8 cellular contexts compared by ENCODE assay signal in the genomic region with DNA sequence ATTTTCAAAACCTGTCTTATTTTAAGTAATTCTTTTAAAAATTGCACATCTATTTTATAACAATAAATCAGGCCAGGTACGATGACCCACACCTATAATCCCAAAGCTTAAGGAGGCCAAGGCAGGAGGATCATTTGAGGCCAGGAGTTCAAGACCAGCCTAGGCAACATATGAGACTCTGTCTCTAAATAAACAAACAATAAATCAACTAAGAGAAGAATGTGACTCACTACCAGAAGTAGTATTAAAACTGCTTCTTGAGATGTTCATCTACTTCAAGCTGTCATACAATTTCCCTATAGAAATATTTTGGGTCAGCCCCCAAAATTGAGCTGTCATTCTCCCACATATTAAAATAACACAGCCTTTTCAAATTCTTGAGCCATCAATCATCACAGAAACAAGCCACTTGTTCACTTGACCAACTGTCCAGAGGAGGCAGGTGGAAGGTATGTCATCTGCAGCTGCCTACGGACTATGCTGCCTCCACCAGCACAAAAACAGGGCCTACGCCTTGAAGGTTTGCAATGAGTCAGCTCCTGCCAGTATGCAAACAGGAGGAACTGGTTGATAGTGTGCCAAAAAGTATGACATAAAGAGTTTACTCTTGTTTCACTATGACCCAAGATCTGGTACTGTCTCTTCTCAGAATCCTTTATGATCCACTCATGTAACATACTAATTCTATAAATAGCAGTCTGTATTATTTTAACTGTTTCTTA. TPM values are rescaled to one million over a fixed set of nuclear protein-coding genes. Genes with fewer than 3 reads are reported as not detected.
DNase-seq lines count a peak whose midpoint lies in the region; ATAC-seq and TF ChIP-seq lines count a peak whose summit lies in the region.

No MANE protein-coding gene starts in this region.

- no peaks in the 10 kb centered on the region for H4K20me1 ChIP-seq in GM23338 (replicated peaks; ENCODE audit: insufficient read depth)

- H3K4me1 Mint-ChIP-seq in activated naive CD8-positive, alpha-beta T cell treated with anti-CD3 and anti-CD28 coated beads, Interleukin-2, amount 10 ng/mL, durations not matched to agents 7 days and 5 days = peaks cover 6% of the 10 kb centered on the region
- H3K4me1 Mint-ChIP-seq in GM23338 = no peaks in the 10 kb centered on the region

- H3K4me3 ChIP-seq in heart left ventricle = no peak overlapping the region
- no peak overlapping the region for H3K4me3 ChIP-seq in GM23338

- H3K27ac Mint-ChIP-seq in activated naive CD8-positive, alpha-beta T cell treated with anti-CD3 and anti-CD28 coated beads, Interleukin-2, amount 10 ng/mL, durations not matched to agents 7 days and 5 days = no peak overlapping the region
- no peak overlapping the region for H3K27ac Mint-ChIP-seq in GM23338

- H3K36me3 ChIP-seq in heart left ventricle = peaks cover 0 to 100% (median 79%) of the 10 kb centered on the region in 9 donors
- peaks cover 4% of the 10 kb centered on the region for H3K36me3 ChIP-seq in GM23338 (ENCODE audit: insufficient read depth)

- no peak for TF ChIP-seq POLR2A in heart left ventricle (IDR thresholded peaks at IDR 0.05)

- intact Hi-C loops in heart left ventricle (cut with DNase I) = no loop called here
- intact Hi-C loops in cardiac septum (cut with DNase I) = no loop called here
- intact Hi-C loops in left colon (cut with DNase I, micrococcal nuclease) = no loop called here

- peak overlapping the region in 10 of 12 donors; percentile 19 to 93 (median 74) for H3K27ac ChIP-seq in heart left ventricle
- H3K27ac ChIP-seq in GM23338 (ENCODE audit: low read depth) = no peak overlapping the region

- H3K4me1 ChIP-seq in heart left ventricle = peaks cover 0 to 55% (median 18%) of the 10 kb centered on the region in 12 donors
- no peaks in the 10 kb centered on the region for H3K4me1 ChIP-seq in GM23338 (ENCODE audit: insufficient read depth)

- H3K9me3 Mint-ChIP-seq in activated naive CD8-positive, alpha-beta T cell treated with anti-CD3 and anti-CD28 coated beads, Interleukin-2, amount 10 ng/mL, durations not matched to agents 7 days and 5 days = no peaks in the 10 kb centered on the region
- H3K9me3 Mint-ChIP-seq in GM23338 = no peaks in the 10 kb centered on the region

- peaks cover 51% of the 10 kb centered on the region for H3K36me3 Mint-ChIP-seq in activated naive CD8-positive, alpha-beta T cell treated with anti-CD3 and anti-CD28 coated beads, Interleukin-2, amount 10 ng/mL, durations not matched to agents 7 days and 5 days
- H3K36me3 Mint-ChIP-seq in GM23338 (ENCODE audit: low read depth) = peaks cover 4% of the 10 kb centered on the region; the same call in 2 of the 3 replicates

- TF ChIP-seq CTCF in heart left ventricle (IDR thresholded peaks at IDR 0.05) (peak in 1 of 12 donors; percentile 8), GM23338 (conservative IDR thresholded peaks at IDR 0.05; ENCODE audit: low read depth in 2 of 2) (no peak)

- H3K79me2 ChIP-seq in GM23338 (replicated peaks; ENCODE audit: insufficient read depth) = no peaks in the 10 kb centered on the region

- H3K27me3 Mint-ChIP-seq in activated naive CD8-positive, alpha-beta T cell treated with anti-CD3 and anti-CD28 coated beads, Interleukin-2, amount 10 ng/mL, durations not matched to agents 7 days and 5 days = no peaks in the 10 kb centered on the region
- no peaks in the 10 kb centered on the region for H3K27me3 Mint-ChIP-seq in GM23338 (ENCODE audit: insufficient read depth, low read depth, poor library complexity)

- DNase-seq in heart left ventricle (peak in 3 of 5 donors; percentile 25 to 37 (median 35)), cardiac septum (ENCODE audit: low spot score) (no peak), NCI-H146 treated with DMSO at 0.1 percent for 48 hours (lab: John Stamatoyannopoulos, UW; ENCODE audit: unreplicated experiment) (peak; percentile 26), left colon (peak; percentile 44 to 72), GM23338 (ENCODE audit: low spot score) (no peak), NOMO-1 (lab: John Stamatoyannopoulos, UW; ENCODE audit: unreplicated experiment in 2 of 2) (no peak)
- no peak for DNase-seq in activated naive CD8-positive, alpha-beta T cell treated with anti-CD3 and anti-CD28 coated beads, Interleukin-2, amount 10 ng/mL, durations not matched to agents 7 days and 5 days

- H3K9me2 ChIP-seq in GM23338 (ENCODE audit: insufficient read depth) = no peaks in the 10 kb centered on the region

- no peaks in the 10 kb centered on the region for H3K9me3 ChIP-seq in heart left ventricle

- no peak overlapping the region for H3K4me2 ChIP-seq in GM23338

- H3K27me3 ChIP-seq in heart left ventricle (no peaks in the 10 kb centered on the region), GM23338 (ENCODE audit: insufficient read depth) (no peaks in the 10 kb centered on the region)

- H3K4me3 Mint-ChIP-seq in activated naive CD8-positive, alpha-beta T cell treated with anti-CD3 and anti-CD28 coated beads, Interleukin-2, amount 10 ng/mL, durations not matched to agents 7 days and 5 days = no peak overlapping the region
- no peak overlapping the region for H3K4me3 Mint-ChIP-seq in GM23338

- H2AFZ ChIP-seq in GM23338 = no peak overlapping the region

- 61 to 71% (median 67%) methylated on average over 3 of the region's 3 CpGs for WGBS in heart left ventricle, 4 donors

- no peaks in the 10 kb centered on the region for H3F3A ChIP-seq in GM23338 (replicated peaks; ENCODE audit: low read depth)

- ATAC-seq in heart left ventricle (peak; percentile 23 to 62 (median 56)), HG02623 (IDR thresholded peaks at IDR 0.05; ENCODE audit: unreplicated experiment) (peak; percentile 97), left colon (peak; percentile 98), GM23338 (no peak)
- ATAC-seq in activated naive CD8-positive, alpha-beta T cell treated with anti-CD3 and anti-CD28 coated beads, Interleukin-2, amount 10 ng/mL, durations not matched to agents 7 days and 5 days (ENCODE audit: low read depth) = peak; percentile 42

- POLR2A ChIA-PET in activated naive CD8-positive, alpha-beta T cell treated with anti-CD3 and anti-CD28 coated beads, Interleukin-2, amount 10 ng/mL, durations not matched to agents 7 days and 5 days (lab: Charles Lee) = no interaction called here

TF ChIP-seq in GM23338, 12 proteins besides CTCF, POLR2A, EP300 and RAD21:
- TF ChIP-seq POLR2AphosphoS5 (IDR thresholded peaks at IDR 0.05; ENCODE audit: low read depth) (no peak), NANOG (IDR thresholded peaks at IDR 0.05; ENCODE audit: borderline replicate concordance) (no peak)
TF ChIP-seq in GM23338: peak in this region for 0.

RNA-seq across cellular contexts. Expression of a gene that starts 33.6 kb away (rescaled TPM):
- total RNA-seq in heart left ventricle = 100 to 1,000 TPM in 1 of 9 donors, 10 to 100 TPM in 8; 56.5 to 108 (median 80.2) TPM
- polyA plus RNA-seq in heart left ventricle = 10 to 100 TPM; 22.7 to 38.4 TPM
- total RNA-seq in cardiac septum = 111 TPM
- total RNA-seq in activated naive CD8-positive, alpha-beta T cell treated with anti-CD3 and anti-CD28 coated beads, Interleukin-2, amount 10 ng/mL, durations not matched to agents 7 days and 5 days = 10 to 100 TPM; 38.0 to 39.4 TPM
- total RNA-seq in left colon = 10 to 100 TPM; 46.5 to 48.0 TPM
- total RNA-seq in GM23338 (2014; rRNA removed; shearing (Covaris generic)) = 38.2 and 41.9 TPM in 2 replicates
- 11.4 and 12.8 TPM in 2 replicates for polyA plus RNA-seq in GM23338 (2016; fragmentation: Nextera tagmentation; extraction: Ambion mirVana)

Comparison
In these comparisons a context has a peak if more than half of its experiments do, and no peak if none do; other contexts are left out.
1. DNase-seq: peak in heart left ventricle (3 of 5), NCI-H146 treated with DMSO at 0.1 percent for 48 hours (single experiment) and left colon (2 of 2); none in cardiac septum (single experiment), activated naive CD8-positive, alpha-beta T cell treated with anti-CD3 and anti-CD28 coated beads, Interleukin-2, amount 10 ng/mL, durations not matched to agents 7 days and 5 days (single experiment), GM23338 (single experiment) and NOMO-1 (0 of 2).